ENCODE assay signal across 29 cellular contexts in the genomic region with DNA sequence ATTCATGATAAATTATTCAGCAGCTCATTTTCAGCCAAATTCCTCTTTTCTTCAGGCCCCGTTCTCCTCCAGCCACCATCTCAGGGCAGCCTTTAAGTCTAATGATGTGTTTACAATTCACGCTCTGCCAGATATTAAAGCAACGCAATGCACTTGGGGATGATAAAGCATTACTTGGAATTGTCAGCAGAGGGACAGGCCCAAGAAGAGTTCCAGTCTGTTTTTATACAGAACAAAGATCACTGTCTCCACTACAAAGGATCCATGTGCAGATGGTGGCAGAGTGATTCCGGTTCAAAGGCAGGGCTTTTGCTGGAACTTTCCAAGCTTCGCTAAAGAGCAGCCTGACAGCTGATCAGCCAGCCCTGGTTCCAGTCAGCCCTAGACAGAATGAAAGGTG. TPM values are rescaled to one million over a fixed set of nuclear protein-coding genes. Genes with fewer than 3 reads are reported as not detected.
A peak's percentile ranks its signal among the peaks of the same experiment; 100 is the strongest.
DNase-seq lines count a peak whose midpoint lies in the region; ATAC-seq and TF ChIP-seq lines count a peak whose summit lies in the region.
"Had no signal": no experiment of that assay in that cellular context is flagged by ENCODE, and none has a peak within 500 bp of the region (broad histone marks: within the 10 kb centered on the region; RNA-seq: fewer than 3 reads in every experiment).

No MANE protein-coding gene starts in this region.

- no peaks in the 10 kb centered on the region for H3K9me3 ChIP-seq in mesenchymal stem cell (ENCODE audit: control insufficient read depth, low read length)
- no peaks in the 10 kb centered on the region for H3K9me3 ChIP-seq in ascending aorta
- H3K9me3 ChIP-seq: ovary, upper lobe of right lung had no signal

- H4K8ac ChIP-seq in mesenchymal stem cell (ENCODE audit: low read length) = no peak overlapping the region

- no peak overlapping the region for H3K18ac ChIP-seq in mesenchymal stem cell (ENCODE audit: low read depth in 1 of 2, low read length in 2 of 2)

- no peaks in the 10 kb centered on the region for H3K9me3 Mint-ChIP-seq in Calu3 (ENCODE audit: low read depth, unreplicated experiment)
- H3K9me3 Mint-ChIP-seq: activated naive CD8-positive, alpha-beta T cell treated with anti-CD3 and anti-CD28 coated beads, Interleukin-2, amount 50 U/mL, for 24 hours; CD4-positive, alpha-beta T cell had no signal

- H2AK5ac ChIP-seq in mesenchymal stem cell (ENCODE audit: low read length, severe bottlenecking) = no peak overlapping the region

- no peak overlapping the region for H2BK15ac ChIP-seq in mesenchymal stem cell (ENCODE audit: low read depth, poor library complexity, severe bottlenecking)

- H3K36me3 ChIP-seq in mesenchymal stem cell (ENCODE audit: control insufficient read depth in 1 of 2, insufficient read depth in 2 of 2, low read depth in 1 of 2, low read length in 2 of 2) (no peaks in the 10 kb centered on the region), ascending aorta (no peaks in the 10 kb centered on the region)
- H3K36me3 ChIP-seq: ovary, upper lobe of right lung had no signal

- H3K27me3 ChIP-seq in mesenchymal stem cell (ENCODE audit: control insufficient read depth in 1 of 2, insufficient read depth in 1 of 2, low read length in 2 of 2) (peaks cover 44 to 48% of the 10 kb centered on the region in 2 experiments), ascending aorta (no peaks in the 10 kb centered on the region)
- H3K27me3 ChIP-seq: ovary, upper lobe of right lung had no signal

- no peak for ATAC-seq in GM21526 (IDR thresholded peaks at IDR 0.05; ENCODE audit: low FRiP score, unreplicated experiment)
- ATAC-seq: activated CD8-positive, alpha-beta memory T cell treated with anti-CD3 and anti-CD28 coated beads, Interleukin-2, amount 10 ng/mL, durations not matched to agents 7 days and 5 days; activated naive CD8-positive, alpha-beta T cell treated with anti-CD3 and anti-CD28 coated beads, Interleukin-2, amount 50 U/mL, for 24 hours; GM12878; HCT116; T-helper 17 cell; upper lobe of right lung had no signal

- CTCF ChIA-PET in Calu3 (lab: Charles Lee) = no interaction called here

- H2BK12ac ChIP-seq in mesenchymal stem cell (ENCODE audit: low read length in 2 of 2) = no peak overlapping the region

- H3K23ac ChIP-seq in mesenchymal stem cell (ENCODE audit: low read length in 2 of 2) = no peak overlapping the region

- no peak overlapping the region for H4K91ac ChIP-seq in mesenchymal stem cell (ENCODE audit: low read length)

- H3K4ac ChIP-seq in mesenchymal stem cell (ENCODE audit: low read depth in 1 of 2, low read length in 2 of 2) = no peak overlapping the region

- H3K4me3 Mint-ChIP-seq in Calu3 (ENCODE audit: low read depth, unreplicated experiment) = no peak overlapping the region
- H3K4me3 Mint-ChIP-seq: activated CD8-positive, alpha-beta memory T cell treated with anti-CD3 and anti-CD28 coated beads, Interleukin-2, amount 10 ng/mL, durations not matched to agents 7 days and 5 days; activated naive CD8-positive, alpha-beta T cell treated with anti-CD3 and anti-CD28 coated beads, Interleukin-2, amount 50 U/mL, for 24 hours; CD4-positive, alpha-beta T cell; nephron progenitor cell; T-helper 17 cell had no signal

- DNase-seq in NCI-H345 (lab: John Stamatoyannopoulos, UW) (peak; percentile 6), NCI-H345 treated with DMSO at 0.1 percent for 48 hours (lab: John Stamatoyannopoulos, UW; ENCODE audit: unreplicated experiment) (no peak), RPMI7951 (ENCODE audit: low read depth) (peak; percentile 7), mesenchymal stem cell (peak; percentile 8), Calu3 (no peak), activated T-cell treated with anti-CD3 and anti-CD28 coated beads for 4 hours (no peak), ascending aorta (ENCODE audit: low spot score in 2 of 2) (no peak)
- DNase-seq: activated CD4-positive, alpha-beta T cell treated with anti-CD3 and anti-CD28 coated beads, Interleukin-2, amount 50 U/mL, for 4 hours; activated CD8-positive, alpha-beta memory T cell treated with anti-CD3 and anti-CD28 coated beads, Interleukin-2, amount 10 ng/mL, durations not matched to agents 7 days and 5 days; activated naive CD8-positive, alpha-beta T cell treated with anti-CD3 and anti-CD28 coated beads, Interleukin-2, amount 50 U/mL, for 24 hours; activated T-cell treated with anti-CD3 and anti-CD28 coated beads, Interleukin-2, amount 50 U/mL, for 48 hours; CD4-positive, alpha-beta T cell; dermis blood vessel endothelial cell; EL; Karpas-422; NCI-H1436; NCI-H524; nephron progenitor cell; ovary; retina; Right ventricle myocardium superior; small intestine; stimulated activated naive CD4-positive, alpha-beta T cell; T-helper 17 cell; upper lobe of right lung had no signal

- H3K4me3 ChIP-seq in mesenchymal stem cell (ENCODE audit: insufficient read depth in 1 of 2, low read depth in 1 of 2, low read length in 2 of 2) = no peak overlapping the region
- no peak overlapping the region for H3K4me3 ChIP-seq in ascending aorta
- H3K4me3 ChIP-seq: GM12878, lung, ovary, upper lobe of right lung had no signal

- no peaks in the 10 kb centered on the region for H3K36me3 Mint-ChIP-seq in Calu3 (ENCODE audit: insufficient read depth, unreplicated experiment)
- H3K36me3 Mint-ChIP-seq: activated CD8-positive, alpha-beta memory T cell treated with anti-CD3 and anti-CD28 coated beads, Interleukin-2, amount 10 ng/mL, durations not matched to agents 7 days and 5 days had no signal

- no peak overlapping the region for H2BK120ac ChIP-seq in mesenchymal stem cell (ENCODE audit: low read depth, low read length)

- H3K4me1 ChIP-seq in mesenchymal stem cell (ENCODE audit: control insufficient read depth, insufficient read depth, low read depth, low read length) = no peaks in the 10 kb centered on the region
- no peaks in the 10 kb centered on the region for H3K4me1 ChIP-seq in ascending aorta
- H3K4me1 ChIP-seq: upper lobe of right lung had no signal

- intact Hi-C loops in Calu3 (cut with micrococcal nuclease; ENCODE audit: unreplicated experiment) (no loop called here), ascending aorta (cut with DNase I) (no loop called here)

- H2BK5ac ChIP-seq in mesenchymal stem cell (ENCODE audit: low read depth, low read length, poor library complexity, severe bottlenecking) = no peak overlapping the region

- TF ChIP-seq CTCF in Calu3 (IDR thresholded peaks at IDR 0.05; ENCODE audit: unreplicated experiment) (no peak), ascending aorta (IDR thresholded peaks at IDR 0.05) (no peak)

- H3K4me2 ChIP-seq in mesenchymal stem cell (ENCODE audit: low read length, poor library complexity, severe bottlenecking) = no peak overlapping the region

- no peak overlapping the region for H3K27ac ChIP-seq in mesenchymal stem cell (ENCODE audit: low read length, poor library complexity, severe bottlenecking)
- H3K27ac ChIP-seq in ascending aorta = no peak overlapping the region
- H3K27ac ChIP-seq: ovary, upper lobe of right lung had no signal

- H3K27me3 Mint-ChIP-seq in Calu3 (ENCODE audit: unreplicated experiment) = peaks cover 7% of the 10 kb centered on the region

- no peak overlapping the region for H2AFZ ChIP-seq in mesenchymal stem cell (ENCODE audit: low read depth, low read length)

- no TSS peak for BruUV-seq in Calu3 (replicated peaks; lab: Mats Ljungman, UMichigan)

- no peaks in the 10 kb centered on the region for H3K4me1 Mint-ChIP-seq in Calu3 (ENCODE audit: low read depth, unreplicated experiment)
- H3K4me1 Mint-ChIP-seq: activated CD8-positive, alpha-beta memory T cell treated with anti-CD3 and anti-CD28 coated beads, Interleukin-2, amount 10 ng/mL, durations not matched to agents 7 days and 5 days; activated naive CD8-positive, alpha-beta T cell treated with anti-CD3 and anti-CD28 coated beads, Interleukin-2, amount 50 U/mL, for 24 hours; nephron progenitor cell; T-helper 17 cell had no signal

- H3K79me1 ChIP-seq in mesenchymal stem cell (replicated peaks; ENCODE audit: low read length, poor library complexity, severe bottlenecking) = no peaks in the 10 kb centered on the region

- WGBS in mesenchymal stem cell = 79% methylated on average over 5 of the region's 5 CpGs

- H3K9ac ChIP-seq in mesenchymal stem cell (ENCODE audit: low read length) = no peak overlapping the region

- no peak overlapping the region for H3K14ac ChIP-seq in mesenchymal stem cell (ENCODE audit: low read length in 2 of 2)

- no peak overlapping the region for H3K27ac Mint-ChIP-seq in Calu3 (ENCODE audit: unreplicated experiment)
- H3K27ac Mint-ChIP-seq: activated CD8-positive, alpha-beta memory T cell treated with anti-CD3 and anti-CD28 coated beads, Interleukin-2, amount 10 ng/mL, durations not matched to agents 7 days and 5 days; activated naive CD8-positive, alpha-beta T cell treated with anti-CD3 and anti-CD28 coated beads, Interleukin-2, amount 50 U/mL, for 24 hours; CD4-positive, alpha-beta T cell; nephron progenitor cell; T-helper 17 cell had no signal

RNA-seq across cellular contexts. Expression of a gene that starts 13.7 kb away (rescaled TPM):
- total RNA-seq in RPMI7951 (2014; rRNA removed; shearing (Covaris generic)) = 12.3 and 12.6 TPM in 2 replicates
- 1.7 TPM for polyA plus RNA-seq in mesenchymal stem cell (2013, experiment 1 of 2)
- 1.8 TPM for polyA plus RNA-seq in mesenchymal stem cell (2013, experiment 2 of 2)
- 9.2 and 9.9 TPM in 2 replicates for total RNA-seq in Calu3 (2022)
- total RNA-seq in ascending aorta = 53.5 TPM
- total RNA-seq: T-helper 17 cell had no signal

Comparison
In these comparisons a context has a peak if more than half of its experiments do, and no peak if none do; other contexts are left out.
1. DNase-seq: peak in NCI-H345 (single experiment), RPMI7951 (single experiment) and mesenchymal stem cell (single experiment); none in NCI-H345 treated with DMSO at 0.1 percent for 48 hours (single experiment), Calu3 (single experiment), activated T-cell treated with anti-CD3 and anti-CD28 coated beads for 4 hours (single experiment) and ascending aorta (0 of 2).